ENCODE assay signal across 1 cellular context in genomic region chr15:78685925-78686324, GRCh38.
TF ChIP-seq lines count a peak whose summit lies in the region.

No MANE protein-coding gene starts in this region.

TF ChIP-seq in K562, 482 proteins besides CTCF, POLR2A, EP300 and RAD21 (continued from another document):
- TF ChIP-seq ZNF77 (CRISPR knock-in tag; IDR thresholded peaks at IDR 0.05) (no peak), HNRNPK (IDR thresholded peaks at IDR 0.05; ENCODE audit: low read depth, low read length, poor library complexity, severe bottlenecking) (no peak), GABPB2 (CRISPR knock-in tag; conservative IDR thresholded peaks at IDR 0.05) (no peak), ZNF224 (CRISPR knock-in tag; IDR thresholded peaks at IDR 0.05) (no peak), MCM7 (IDR thresholded peaks at IDR 0.05) (no peak), ZFP36 (IDR thresholded peaks at IDR 0.05; ENCODE audit: low read depth, low read length, partially characterized antibody) (peak; percentile 18), NEUROD1 (IDR thresholded peaks at IDR 0.05; ENCODE audit: borderline replicate concordance, low read depth, low read length, partially characterized antibody) (no peak), BMI1 (IDR thresholded peaks at IDR 0.05; ENCODE audit: low read length) (no peak), ZNF212 (CRISPR knock-in tag; IDR thresholded peaks at IDR 0.05) (no peak)
